In the genomic region with DNA sequence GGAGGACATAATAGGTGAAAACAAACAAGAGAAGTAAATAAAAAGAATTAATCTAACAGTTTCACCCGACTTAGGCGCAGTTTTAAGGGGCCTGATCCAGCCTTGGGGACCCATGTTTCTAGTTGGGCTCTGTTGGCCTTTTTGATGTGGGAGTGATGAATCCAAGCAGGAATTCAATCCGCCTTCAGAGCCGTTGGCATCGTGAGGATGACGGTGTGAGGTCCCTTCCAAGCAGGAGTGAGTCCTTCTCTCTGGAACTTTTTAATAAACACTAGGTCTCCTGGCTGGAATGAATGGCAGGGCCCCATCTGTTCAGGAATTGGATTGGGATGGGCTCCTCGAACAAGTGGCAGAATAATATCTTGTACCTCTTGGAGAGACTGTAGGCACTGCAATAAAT, we compare ENCODE assay signal across 19 cellular contexts.
"Had no signal": no experiment of that assay in that cellular context is flagged by ENCODE, and none has a peak within 500 bp of the region (broad histone marks: within the 10 kb centered on the region; RNA-seq: fewer than 3 reads in every experiment).

No MANE protein-coding gene starts in this region.

- ATAC-seq: SK-N-SH treated with all-trans-retinoic acid at 6 μM for 48 hours had no signal

- DNase-seq: Karpas-422, KG1, MM.1S, NCI-H1092 treated with DMSO at 0.1 percent for 48 hours, NCI-H1436, NCI-H187, NCI-H2029, NCI-H2081 treated with DMSO at 0.1 percent for 48 hours, NCI-H2171, NCI-H226, NCI-H446, NCI-H510A, NCI-H524 treated with DMSO at 0.1 percent for 48 hours, NCI-H69, NCI-H774, RPMI8226, SHP77 had no signal

- H3K27ac ChIP-seq: HL-60 had no signal
